ENCODE assay signal across 14 cellular contexts in the genomic region with DNA sequence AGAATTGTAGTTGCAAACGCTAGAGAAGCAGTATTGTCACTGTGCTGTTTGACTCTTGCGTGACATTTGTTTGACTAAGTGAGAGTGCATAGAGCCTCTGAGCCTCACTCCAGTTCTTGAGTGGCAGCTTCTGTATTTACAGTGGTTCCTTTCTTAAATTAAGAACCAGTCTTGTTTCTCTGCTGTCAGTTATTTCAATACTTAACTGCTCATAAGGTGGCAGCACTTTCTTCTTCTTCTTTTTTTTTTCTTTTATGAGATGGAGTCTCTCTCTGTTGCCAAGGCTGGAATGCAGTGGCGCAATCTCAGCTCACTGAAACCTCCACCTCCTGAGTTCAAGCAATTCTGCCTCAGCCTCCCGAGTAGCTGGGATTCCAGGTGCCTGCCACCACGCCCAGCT.
DNase-seq lines count a peak whose midpoint lies in the region; ATAC-seq and TF ChIP-seq lines count a peak whose summit lies in the region.
"Had no signal": no experiment of that assay in that cellular context is flagged by ENCODE, and none has a peak within 500 bp of the region (broad histone marks: within the 10 kb centered on the region; RNA-seq: fewer than 3 reads in every experiment).

No MANE protein-coding gene starts in this region.

- H3K27me3 ChIP-seq in right cardiac atrium (ENCODE audit: control insufficient read depth, insufficient read depth) = no peaks in the 10 kb centered on the region
- H3K27me3 ChIP-seq: vagina had no signal

- DNase-seq in right cardiac atrium (peak; percentile 19 to 64 (median 63)), left cardiac atrium (no peak), SK-MEL-5 (ENCODE audit: low read depth, low spot score) (peak; percentile 29), fibroblast of villous mesenchyme (ENCODE audit: low read depth) (peak; percentile 33), GOT3 (lab: John Stamatoyannopoulos, UW) (no peak), NCI-H2227 (lab: John Stamatoyannopoulos, UW; ENCODE audit: unreplicated experiment) (no peak)
- no peak for DNase-seq in stimulated activated naive CD4-positive, alpha-beta T cell (lab: John Stamatoyannopoulos, UW)
- DNase-seq: activated T-cell treated with anti-CD3 and anti-CD28 coated beads, Interleukin-2, amount 50 U/mL, for 24 hours; NCI-H1105 treated with DMSO at 0.1 percent for 48 hours; NCI-H524 treated with DMSO at 0.1 percent for 48 hours; nucleus accumbens had no signal

- intact Hi-C loops in right cardiac atrium (cut with DNase I) (no loop called here), left cardiac atrium (cut with DNase I) (no loop called here)

- 82% methylated on average over 5 of the region's 5 CpGs for WGBS in right cardiac atrium

- ATAC-seq in right cardiac atrium = no peak
- no peak for ATAC-seq in left cardiac atrium
- no peak for ATAC-seq in HG02981 (IDR thresholded peaks at IDR 0.05; ENCODE audit: unreplicated experiment)
- ATAC-seq: GM23338 had no signal

- H3K4me3 ChIP-seq in right cardiac atrium (ENCODE audit: low read length) (no peak overlapping the region), fibroblast of villous mesenchyme (ENCODE audit: low read depth, low read length) (no peak overlapping the region)
- H3K4me3 ChIP-seq: GM23338, vagina had no signal

- no peaks in the 10 kb centered on the region for H3K9me3 ChIP-seq in right cardiac atrium (ENCODE audit: control insufficient read depth, low read length)
- H3K9me3 ChIP-seq: vagina had no signal

- H3K4me1 ChIP-seq in right cardiac atrium (ENCODE audit: control insufficient read depth, insufficient read depth, low read length) = peaks cover 5% of the 10 kb centered on the region

- in situ Hi-C loops in SK-MEL-5 (cut with HindIII; ENCODE audit: low pct_unique_long_range_greater_than_20kb, low sequenced_read_pairs) = no loop called here

- TF ChIP-seq CTCF in fibroblast of villous mesenchyme (IDR thresholded peaks at IDR 0.05; ENCODE audit: insufficient read depth, low read depth, low read length) = peak; percentile 8

- no peak overlapping the region for H3K27ac ChIP-seq in right cardiac atrium (ENCODE audit: low read length)
- H3K27ac ChIP-seq: vagina had no signal

Comparison
In these comparisons a context has a peak if more than half of its experiments do, and no peak if none do; other contexts are left out.
1. DNase-seq: peak in right cardiac atrium (3 of 3), SK-MEL-5 (single experiment) and fibroblast of villous mesenchyme (single experiment); none in left cardiac atrium (single experiment), GOT3 (single experiment), NCI-H2227 (single experiment) and stimulated activated naive CD4-positive, alpha-beta T cell (0 of 6).